8 cellular contexts compared by ENCODE assay signal in genomic region chr21:44875341-44875740, GRCh38. TPM values are rescaled to one million over a fixed set of nuclear protein-coding genes. Genes with fewer than 3 reads are reported as not detected.
DNase-seq lines count a peak whose midpoint lies in the region; ATAC-seq and TF ChIP-seq lines count a peak whose summit lies in the region.

No MANE protein-coding gene starts in this region.

- H3K36me3 Mint-ChIP-seq in neural progenitor cell = peaks cover 3% of the 10 kb centered on the region

- ATAC-seq in RWPE2 (ENCODE audit: low read depth) = no peak
- no peak for ATAC-seq in GM19463 (IDR thresholded peaks at IDR 0.05; ENCODE audit: unreplicated experiment)
- ATAC-seq in omental fat pad (ENCODE audit: low FRiP score) = no peak
- no peak for ATAC-seq in HG02678 (IDR thresholded peaks at IDR 0.05; ENCODE audit: unreplicated experiment)

- H2AFZ ChIP-seq in neural progenitor cell (replicated peaks) = no peak overlapping the region

- peak overlapping the region; percentile 93 for H3K27ac ChIP-seq in RWPE2 (ENCODE audit: poor library complexity, severe bottlenecking)
- H3K27ac ChIP-seq in neural progenitor cell = no peak overlapping the region

- H3K4me3 ChIP-seq in RWPE2 (ENCODE audit: severe bottlenecking) = peak overlapping the region; percentile 89
- peak overlapping the region; percentile 43 for H3K4me3 ChIP-seq in epithelial cell of esophagus (ENCODE audit: low read length)
- H3K4me3 ChIP-seq in neural progenitor cell = no peak overlapping the region

- H3K9me3 Mint-ChIP-seq in neural progenitor cell = no peaks in the 10 kb centered on the region

- no peak overlapping the region for H3K27ac Mint-ChIP-seq in neural progenitor cell

- DNase-seq in DMS79 treated with DMSO at 0.1 percent for 48 hours (lab: John Stamatoyannopoulos, UW) (peak; percentile 52), DMS79 (lab: John Stamatoyannopoulos, UW) (no peak), RWPE2 (ENCODE audit: low spot score) (no peak), epithelial cell of esophagus (ENCODE audit: low read depth) (peak; percentile 77), neural progenitor cell (ENCODE audit: low spot score) (no peak), omental fat pad (ENCODE audit: low spot score) (no peak)

- H3K9me3 ChIP-seq in RWPE2 (ENCODE audit: severe bottlenecking) = no peaks in the 10 kb centered on the region
- H3K9me3 ChIP-seq in neural progenitor cell (ENCODE audit: low read depth) = no peaks in the 10 kb centered on the region

- H3K79me2 ChIP-seq in neural progenitor cell (ENCODE audit: low read depth) = peaks cover 28% of the 10 kb centered on the region

- peaks cover 27% of the 10 kb centered on the region for H4K20me1 ChIP-seq in neural progenitor cell (ENCODE audit: low read depth)

- peaks cover 16% of the 10 kb centered on the region for H3F3A ChIP-seq in neural progenitor cell (ENCODE audit: low read depth)

- H3K27me3 Mint-ChIP-seq in neural progenitor cell (ENCODE audit: insufficient read depth, low read depth) = peaks cover 30% of the 10 kb centered on the region

- peaks cover 50% of the 10 kb centered on the region for H3K4me1 ChIP-seq in RWPE2 (ENCODE audit: insufficient read depth, poor library complexity, severe bottlenecking)
- H3K4me1 ChIP-seq in neural progenitor cell = peaks cover 11% of the 10 kb centered on the region

- H3K4me3 Mint-ChIP-seq in neural progenitor cell = peak overlapping the region; percentile 86

- H3K4me2 ChIP-seq in neural progenitor cell = no peak overlapping the region

- H3K27me3 ChIP-seq in RWPE2 (ENCODE audit: insufficient read depth, poor library complexity, severe bottlenecking) (no peaks in the 10 kb centered on the region), neural progenitor cell (peaks cover 39% of the 10 kb centered on the region)

- H3K36me3 ChIP-seq in RWPE2 (ENCODE audit: low read depth) (peaks cover 6% of the 10 kb centered on the region; the same call in 1 of the 2 replicates), neural progenitor cell (no peaks in the 10 kb centered on the region)

- H3K4me1 Mint-ChIP-seq in neural progenitor cell = peaks cover 21% of the 10 kb centered on the region

- TF ChIP-seq CTCF in RWPE2 (IDR thresholded peaks at IDR 0.05; ENCODE audit: poor library complexity, severe bottlenecking) (peak; percentile 53), epithelial cell of esophagus (IDR thresholded peaks at IDR 0.05; ENCODE audit: insufficient read depth, low read depth, low read length, missing control alignments) (peak; percentile 40), neural progenitor cell (IDR thresholded peaks at IDR 0.05) (no peak), omental fat pad (IDR thresholded peaks at IDR 0.05) (no peak)

- H3K9ac ChIP-seq in neural progenitor cell = no peak overlapping the region

RNA-seq across cellular contexts. Expression of gene PTTG1IP, which starts 1.9 kb away (rescaled TPM):
- total RNA-seq in neural progenitor cell (ENCODE audit: low replicate concordance) (162 and 192 TPM in 2 replicates), omental fat pad (100 to 1,000 TPM; 200 to 241 (median 214) TPM)

RNA-seq across cellular contexts. Expression of gene ITGB2, which starts 45.4 kb away (rescaled TPM):
- total RNA-seq in neural progenitor cell (ENCODE audit: low replicate concordance) (0.09 TPM in 1 of 2 replicates, not detected in the other), omental fat pad (100 to 1,000 TPM in 3 of 4 donors, 10 to 100 TPM in 1; 98.5 to 581 (median 217) TPM)

RNA-seq across cellular contexts. Expression of gene SUMO3, which starts 57.5 kb away (rescaled TPM):
- total RNA-seq in neural progenitor cell (ENCODE audit: low replicate concordance) (117 and 135 TPM in 2 replicates), omental fat pad (10 to 100 TPM; 55.5 to 62.9 (median 60.2) TPM)

Comparison
In these comparisons a context has a peak if more than half of its experiments do, and no peak if none do; other contexts are left out.
1. DNase-seq: peak in DMS79 treated with DMSO at 0.1 percent for 48 hours (single experiment) and epithelial cell of esophagus (single experiment); none in DMS79 (single experiment), RWPE2 (single experiment), neural progenitor cell (single experiment) and omental fat pad (single experiment).
2. CTCF ChIP-seq: peak in RWPE2 (single experiment) and epithelial cell of esophagus (single experiment); none in neural progenitor cell (single experiment) and omental fat pad (0 of 3).
3. RNA of gene ITGB2, which starts 45.4 kb away (total RNA-seq): 98.5 to 581 TPM in omental fat pad; 0.09 TPM in neural progenitor cell; every median in the first group is over 10 times any median in the second.